1 cellular context compared by ENCODE assay signal in genomic region chr2:32009479-32010256, GRCh38.
TF ChIP-seq lines count a peak whose summit lies in the region.

No MANE protein-coding gene starts in this region.

TF ChIP-seq in H1, 55 proteins besides CTCF, POLR2A, EP300 and RAD21:
- TF ChIP-seq RXRA (IDR thresholded peaks at IDR 0.05; ENCODE audit: insufficient read depth, low read depth, low read length) (no peak), MAFK (IDR thresholded peaks at IDR 0.05; ENCODE audit: low read depth, low read length) (no peak), PHF8 (conservative IDR thresholded peaks at IDR 0.05; ENCODE audit: low read depth, low read length) (peak; percentile 36), SP4 (IDR thresholded peaks at IDR 0.05; ENCODE audit: low read length) (no peak), ASH2L (IDR thresholded peaks at IDR 0.05; ENCODE audit: low read length) (peak; percentile 61), SIN3A (conservative IDR thresholded peaks at IDR 0.05 in 1 of 2, IDR thresholded peaks at IDR 0.05 in 1 of 2; ENCODE audit: low read depth in 1 of 2, low read length in 2 of 2) (peak; percentile 7 to 80; a peak in 2 of 4 replicates), KDM4A (IDR thresholded peaks at IDR 0.05; ENCODE audit: low read depth, low read length, severe bottlenecking) (no peak), RBBP5 (IDR thresholded peaks at IDR 0.05; ENCODE audit: borderline replicate concordance, low read depth, low read length) (peak; percentile 32; the same call in 1 of the 2 replicates), SRF (IDR thresholded peaks at IDR 0.05; ENCODE audit: low read depth, low read length) (no peak), HDAC2 (IDR thresholded peaks at IDR 0.05; ENCODE audit: borderline replicate concordance in 1 of 2, low read depth in 2 of 2, low read length in 2 of 2) (0 out of 4 replicates have a peak, but pooled peaks of 1 of the 2 experiments have one; percentile 34)
